Comparison of ENCODE assay signal across 27 cellular contexts in the genomic region with DNA sequence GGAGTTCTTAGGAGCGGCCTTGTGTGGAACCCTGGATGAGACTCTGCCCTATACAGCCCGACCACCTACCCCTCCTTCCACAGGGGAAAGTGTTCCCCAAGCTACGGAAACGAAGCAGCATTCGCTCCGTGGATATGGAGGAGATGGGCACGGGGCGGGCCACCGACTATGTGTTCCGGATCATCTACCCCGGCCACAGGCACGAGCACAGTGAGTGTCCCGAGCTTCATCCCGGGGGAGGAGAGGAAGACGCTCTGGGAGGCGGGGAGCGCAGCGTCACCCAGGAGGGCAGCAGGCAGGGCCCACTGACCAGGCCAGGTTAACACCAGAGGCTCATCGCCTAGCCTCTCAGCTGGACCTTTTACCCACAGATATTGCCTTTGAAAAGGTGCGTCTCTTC.
"Had no signal": no experiment of that assay in that cellular context is flagged by ENCODE, and none has a peak within 500 bp of the region (broad histone marks: within the 10 kb centered on the region; RNA-seq: fewer than 3 reads in every experiment).

No MANE protein-coding gene starts in this region.

- H3K4me1 Mint-ChIP-seq: activated CD4-positive, alpha-beta T cell treated with anti-CD3 and anti-CD28 coated beads for 36 hours; activated CD4-positive, alpha-beta T cell treated with anti-CD3 and anti-CD28 coated beads, Interleukin-2, amount 10 ng/mL, durations not matched to agents 24 days and 14 days; activated CD8-positive, alpha-beta memory T cell treated with anti-CD3 and anti-CD28 coated beads, Interleukin-2, amount 10 ng/mL, durations not matched to agents 7 days and 5 days; activated naive CD4-positive, alpha-beta T cell treated with anti-CD3 and anti-CD28 coated beads, Interleukin-2, amount 10 ng/mL, durations not matched to agents 7 days and 5 days had no signal

- DNase-seq: activated CD4-positive, alpha-beta memory T cell treated with anti-CD3 and anti-CD28 coated beads for 36 hours; activated CD4-positive, alpha-beta T cell treated with anti-CD3 and anti-CD28 coated beads for 36 hours; activated CD4-positive, alpha-beta T cell treated with anti-CD3 and anti-CD28 coated beads, Interleukin-2, amount 10 ng/mL, durations not matched to agents 24 days and 14 days; activated CD4-positive, CD25-positive, alpha-beta regulatory T cell; activated CD4-positive, CD25-positive, alpha-beta regulatory T cell treated with anti-CD3 and anti-CD28 coated beads, Interleukin-2, amount 50 U/mL, for 72 hours; activated CD8-positive, alpha-beta memory T cell treated with anti-CD3 and anti-CD28 coated beads, Interleukin-2, amount 10 ng/mL, durations not matched to agents 7 days and 5 days; activated CD8-positive, alpha-beta memory T cell treated with anti-CD3 and anti-CD28 coated beads, Interleukin-2, amount 50 U/mL, for 4 hours; activated CD8-positive, alpha-beta T cell treated with anti-CD3 and anti-CD28 coated beads, Interleukin-2, amount 10 ng/mL, durations not matched to agents 7 days and 5 days; activated effector memory CD4-positive, alpha-beta T cell treated with anti-CD3 and anti-CD28 coated beads, Interleukin-2, amount 50 U/mL, for 16 hours; activated naive CD4-positive, alpha-beta T cell treated with anti-CD3 and anti-CD28 coated beads, Interleukin-2, amount 10 ng/mL, durations not matched to agents 7 days and 5 days; activated naive CD8-positive, alpha-beta T cell treated with anti-CD3 and anti-CD28 coated beads, Interleukin-2, amount 10 ng/mL, durations not matched to agents 7 days and 5 days; activated T-cell treated with anti-CD3 and anti-CD28 coated beads, Interleukin-2, amount 50 U/mL, for 1 hour; activated T-cell treated with anti-CD3 and anti-CD28 coated beads, Interleukin-2, amount 50 U/mL, for 48 hours; brain microvascular endothelial cell; effector memory CD4-positive, alpha-beta T cell; endodermal cell; foreskin fibroblast; head of caudate nucleus; T-helper 2 cell had no signal

- H3K27me3 ChIP-seq: brain microvascular endothelial cell, dorsolateral prefrontal cortex had no signal

- H3K4me3 ChIP-seq: coronary artery, dorsolateral prefrontal cortex had no signal

- H3K27ac Mint-ChIP-seq: activated CD4-positive, alpha-beta memory T cell treated with anti-CD3 and anti-CD28 coated beads for 36 hours; activated CD4-positive, alpha-beta T cell treated with anti-CD3 and anti-CD28 coated beads for 36 hours; activated CD4-positive, alpha-beta T cell treated with anti-CD3 and anti-CD28 coated beads, Interleukin-2, amount 10 ng/mL, durations not matched to agents 24 days and 14 days; activated CD8-positive, alpha-beta memory T cell treated with anti-CD3 and anti-CD28 coated beads, Interleukin-2, amount 10 ng/mL, durations not matched to agents 7 days and 5 days; activated CD8-positive, alpha-beta T cell treated with anti-CD3 and anti-CD28 coated beads, Interleukin-2, amount 10 ng/mL, durations not matched to agents 7 days and 5 days; activated naive CD4-positive, alpha-beta T cell treated with anti-CD3 and anti-CD28 coated beads, Interleukin-2, amount 10 ng/mL, durations not matched to agents 7 days and 5 days; activated naive CD4-positive, alpha-beta T cell treated with anti-CD3 and anti-CD28 coated beads, Interleukin-2, amount 50 U/mL, for 72 hours; activated naive CD8-positive, alpha-beta T cell treated with anti-CD3 and anti-CD28 coated beads, Interleukin-2, amount 10 ng/mL, durations not matched to agents 7 days and 5 days; activated T-helper 1 cell treated with anti-CD3 and anti-CD28 coated beads, Interleukin-12 subunit alpha, Interleukin-12 subunit beta, Interleukin-2, Interleukin-4 antibody, amounts not matched to agents 30 ng/mL and 10 ng/mL and 1 ng/mL, durations not matched to agents 14 hours and 24 hours and 36 hours; activated T-helper 2 cell treated with anti-CD3 and anti-CD28 coated beads, Interferon-gamma antibody, Interleukin-2, Interleukin-4, amounts not matched to agents 10 μg/mL and 5 μg/mL and 100 μg/mL, durations not matched to agents 14 hours and 24 hours and 36 hours; dendritic cell treated with granulocyte-macrophage colony-stimulating factor and Interleukin-4, amounts not matched to agents 40 ng/mL and 50 ng/mL, for 4 days; endodermal cell had no signal

- H3K27me3 Mint-ChIP-seq: activated CD4-positive, alpha-beta memory T cell treated with anti-CD3 and anti-CD28 coated beads for 36 hours; activated CD4-positive, alpha-beta T cell treated with anti-CD3 and anti-CD28 coated beads for 36 hours; activated CD4-positive, alpha-beta T cell treated with anti-CD3 and anti-CD28 coated beads, Interleukin-2, amount 10 ng/mL, durations not matched to agents 24 days and 14 days; activated CD8-positive, alpha-beta memory T cell treated with anti-CD3 and anti-CD28 coated beads, Interleukin-2, amount 10 ng/mL, durations not matched to agents 7 days and 5 days; activated naive CD4-positive, alpha-beta T cell treated with anti-CD3 and anti-CD28 coated beads, Interleukin-2, amount 10 ng/mL, durations not matched to agents 7 days and 5 days; activated naive CD8-positive, alpha-beta T cell treated with anti-CD3 and anti-CD28 coated beads, Interleukin-2, amount 10 ng/mL, durations not matched to agents 7 days and 5 days; central memory CD8-positive, alpha-beta T cell; dendritic cell treated with granulocyte-macrophage colony-stimulating factor and Interleukin-4, amounts not matched to agents 40 ng/mL and 50 ng/mL, for 4 days had no signal

- ATAC-seq: activated CD4-positive, alpha-beta T cell treated with anti-CD3 and anti-CD28 coated beads for 36 hours; activated CD8-positive, alpha-beta memory T cell treated with anti-CD3 and anti-CD28 coated beads, Interleukin-2, amount 10 ng/mL, durations not matched to agents 7 days and 5 days; activated CD8-positive, alpha-beta T cell treated with anti-CD3 and anti-CD28 coated beads, Interleukin-2, amount 10 ng/mL, durations not matched to agents 7 days and 5 days; activated naive CD4-positive, alpha-beta T cell treated with anti-CD3 and anti-CD28 coated beads, Interleukin-2, amount 50 U/mL, for 72 hours; esophagus mucosa had no signal

- H3K36me3 Mint-ChIP-seq: activated naive CD4-positive, alpha-beta T cell treated with anti-CD3 and anti-CD28 coated beads, Interleukin-2, amount 50 U/mL, for 72 hours had no signal

- H3K4me3 Mint-ChIP-seq: activated CD4-positive, alpha-beta memory T cell treated with anti-CD3 and anti-CD28 coated beads for 36 hours; activated CD4-positive, alpha-beta T cell treated with anti-CD3 and anti-CD28 coated beads for 36 hours; activated CD4-positive, alpha-beta T cell treated with anti-CD3 and anti-CD28 coated beads, Interleukin-2, amount 10 ng/mL, durations not matched to agents 24 days and 14 days; activated CD8-positive, alpha-beta memory T cell treated with anti-CD3 and anti-CD28 coated beads, Interleukin-2, amount 10 ng/mL, durations not matched to agents 7 days and 5 days; activated CD8-positive, alpha-beta T cell treated with anti-CD3 and anti-CD28 coated beads, Interleukin-2, amount 10 ng/mL, durations not matched to agents 7 days and 5 days; activated naive CD4-positive, alpha-beta T cell treated with anti-CD3 and anti-CD28 coated beads, Interleukin-2, amount 10 ng/mL, durations not matched to agents 7 days and 5 days; activated naive CD8-positive, alpha-beta T cell treated with anti-CD3 and anti-CD28 coated beads, Interleukin-2, amount 10 ng/mL, durations not matched to agents 7 days and 5 days; activated T-helper 1 cell treated with anti-CD3 and anti-CD28 coated beads, Interleukin-12 subunit alpha, Interleukin-12 subunit beta, Interleukin-2, Interleukin-4 antibody, amounts not matched to agents 30 ng/mL and 10 ng/mL and 1 ng/mL, durations not matched to agents 14 hours and 24 hours and 36 hours; central memory CD8-positive, alpha-beta T cell; dendritic cell treated with granulocyte-macrophage colony-stimulating factor and Interleukin-4, amounts not matched to agents 40 ng/mL and 50 ng/mL, for 4 days; endodermal cell had no signal

- H3K9me3 Mint-ChIP-seq: activated CD4-positive, alpha-beta memory T cell treated with anti-CD3 and anti-CD28 coated beads for 36 hours; activated CD4-positive, alpha-beta T cell treated with anti-CD3 and anti-CD28 coated beads, Interleukin-2, amount 10 ng/mL, durations not matched to agents 24 days and 14 days; activated naive CD4-positive, alpha-beta T cell treated with anti-CD3 and anti-CD28 coated beads, Interleukin-2, amount 10 ng/mL, durations not matched to agents 7 days and 5 days; activated naive CD4-positive, alpha-beta T cell treated with anti-CD3 and anti-CD28 coated beads, Interleukin-2, amount 50 U/mL, for 72 hours; activated naive CD8-positive, alpha-beta T cell treated with anti-CD3 and anti-CD28 coated beads, Interleukin-2, amount 10 ng/mL, durations not matched to agents 7 days and 5 days; activated T-helper 1 cell treated with anti-CD3 and anti-CD28 coated beads, Interleukin-12 subunit alpha, Interleukin-12 subunit beta, Interleukin-2, Interleukin-4 antibody, amounts not matched to agents 30 ng/mL and 10 ng/mL and 1 ng/mL, durations not matched to agents 14 hours and 24 hours and 36 hours; activated T-helper 2 cell treated with anti-CD3 and anti-CD28 coated beads, Interferon-gamma antibody, Interleukin-2, Interleukin-4, amounts not matched to agents 10 μg/mL and 5 μg/mL and 100 μg/mL, durations not matched to agents 14 hours and 24 hours and 36 hours; central memory CD8-positive, alpha-beta T cell; dendritic cell treated with granulocyte-macrophage colony-stimulating factor and Interleukin-4, amounts not matched to agents 40 ng/mL and 50 ng/mL, for 4 days; endodermal cell had no signal

- H3K27ac ChIP-seq: brain microvascular endothelial cell, coronary artery had no signal
